9 cellular contexts compared by ENCODE assay signal in the genomic region with DNA sequence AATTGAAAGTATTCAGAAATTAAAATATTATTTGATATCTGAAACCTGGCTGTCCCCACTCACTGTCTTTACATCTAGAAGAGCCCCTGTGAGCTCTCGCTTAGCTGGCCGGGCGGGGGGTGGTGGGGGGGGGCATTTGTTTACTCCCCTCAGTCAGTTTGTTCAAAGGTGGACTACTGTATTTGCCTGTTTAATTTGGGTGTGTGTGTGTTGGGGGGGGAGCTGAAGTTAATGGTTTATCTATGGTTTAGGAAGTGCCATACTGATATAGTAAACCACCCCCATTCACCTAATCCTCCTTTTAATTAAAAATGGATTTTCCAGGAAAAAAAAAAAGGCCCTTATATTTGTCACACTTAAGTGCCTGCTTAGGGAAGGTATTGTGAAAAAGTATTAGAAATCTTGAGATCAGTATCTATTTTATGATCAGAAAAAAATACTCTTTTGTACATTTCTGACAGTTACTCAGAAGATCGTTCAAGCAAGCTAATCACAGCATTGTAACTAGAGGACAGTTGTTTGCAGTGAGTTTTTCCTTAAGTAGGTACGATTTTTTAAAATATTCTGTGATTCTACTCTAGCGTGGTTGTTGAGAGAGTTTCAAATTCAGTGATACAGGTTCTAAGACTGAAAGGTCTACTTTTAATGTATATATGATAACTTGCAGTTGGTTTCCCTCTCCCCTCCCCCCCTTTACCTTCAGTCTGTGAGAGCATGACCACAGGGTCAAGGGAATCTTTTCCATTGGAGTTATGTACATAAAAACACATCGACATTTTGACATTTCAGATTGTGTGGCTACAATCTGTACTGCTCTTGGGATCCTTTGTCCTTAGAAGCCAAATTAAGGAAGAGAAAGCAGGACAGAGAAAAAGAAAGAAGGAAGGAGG. TPM values are rescaled to one million over a fixed set of nuclear protein-coding genes. Genes with fewer than 3 reads are reported as not detected.
DNase-seq lines count a peak whose midpoint lies in the region; ATAC-seq, FAIRE-seq and TF ChIP-seq lines count a peak whose summit lies in the region.
"Had no signal": no experiment of that assay in that cellular context is flagged by ENCODE, and none has a peak within 500 bp of the region (broad histone marks: within the 10 kb centered on the region; RNA-seq: fewer than 3 reads in every experiment).

No MANE protein-coding gene starts in this region.

- H3K27ac Mint-ChIP-seq in astrocyte (ENCODE audit: unreplicated experiment), result peak overlapping the region; percentile 83
- H3K27ac Mint-ChIP-seq in T-helper 2 cell treated with Interferon-gamma antibody and Interleukin-4, amounts not matched to agents 5 μg/mL and 100 μg/mL, for 36 hours, result no peak overlapping the region

- no peak for DNase-seq in astrocyte (ENCODE audit: low read depth)
- DNase-seq in GM19240 (ENCODE audit: insufficient read length, low spot score), result no peak
- no peak for DNase-seq in T-helper 2 cell treated with Interferon-gamma antibody and Interleukin-4, amounts not matched to agents 5 μg/mL and 100 μg/mL, for 36 hours (ENCODE audit: low spot score)

- TF ChIP-seq CTCF in astrocyte (IDR thresholded peaks at IDR 0.05; ENCODE audit: insufficient read depth, low read depth, low read length), result no peak

- H3K9ac ChIP-seq in HUES6 (ENCODE audit: low read length), result no peak overlapping the region
- H3K9ac ChIP-seq in astrocyte (ENCODE audit: low read length), result peak overlapping the region; percentile 96
- peak overlapping the region; percentile 42 to 82 (median 65) for H3K9ac ChIP-seq in subcutaneous abdominal adipose tissue (ENCODE audit: low read length in 5 of 5)

- H3K4me3 ChIP-seq in HUES6 (ENCODE audit: low read depth, low read length) (0 out of 2 replicates have a peak overlapping the region, but pooled peaks have one; percentile 10), astrocyte (ENCODE audit: insufficient read depth, low read depth, low read length) (peak overlapping the region; percentile 99), subcutaneous abdominal adipose tissue (ENCODE audit: low read depth in 1 of 5, low read length in 5 of 5) (peak overlapping the region; percentile 79 to 96 (median 92))

- H3K27me3 ChIP-seq in HUES6 (ENCODE audit: control insufficient read depth, insufficient read depth, low read length), result peaks cover 97% of the 10 kb centered on the region
- H3K27me3 ChIP-seq in astrocyte (ENCODE audit: insufficient read depth, low read length), result no peaks in the 10 kb centered on the region
- peaks cover 4% of the 10 kb centered on the region for H3K27me3 ChIP-seq in layer of hippocampus (ENCODE audit: control insufficient read depth, insufficient read depth, low read length)
- peaks cover 0 to 2% (median 0%) of the 10 kb centered on the region in 5 donors for H3K27me3 ChIP-seq in subcutaneous abdominal adipose tissue (ENCODE audit: control insufficient read depth in 5 of 5, insufficient read depth in 4 of 5, low read length in 5 of 5)

- ATAC-seq in GM18907 (IDR thresholded peaks at IDR 0.05; ENCODE audit: unreplicated experiment) (no peak), HG03457 (IDR thresholded peaks at IDR 0.05; ENCODE audit: unreplicated experiment) (no peak)
- ATAC-seq: sciatic nerve had no signal

- H3K79me2 ChIP-seq in astrocyte (ENCODE audit: insufficient read depth, low read length), result peaks cover 99% of the 10 kb centered on the region

- H3K4me1 ChIP-seq in HUES6 (ENCODE audit: control insufficient read depth, insufficient read depth, low read length), result peaks cover 73% of the 10 kb centered on the region
- peaks cover 28% of the 10 kb centered on the region for H3K4me1 ChIP-seq in astrocyte (ENCODE audit: insufficient read depth, low read length)
- peaks cover 10 to 75% (median 70%) of the 10 kb centered on the region in 5 donors for H3K4me1 ChIP-seq in subcutaneous abdominal adipose tissue (ENCODE audit: control insufficient read depth in 5 of 5, insufficient read depth in 5 of 5, low read length in 5 of 5)

- peaks cover 71% of the 10 kb centered on the region for H4K20me1 ChIP-seq in astrocyte (ENCODE audit: insufficient read depth, low read length)

- H3K27ac ChIP-seq in HUES6 (ENCODE audit: low read depth, low read length) (no peak overlapping the region), astrocyte (ENCODE audit: low read depth, low read length) (peak overlapping the region; percentile 86), layer of hippocampus (ENCODE audit: low read depth, low read length) (peak overlapping the region; percentile 46), subcutaneous abdominal adipose tissue (ENCODE audit: low read depth, low read length) (peak overlapping the region; percentile 90)

- H3K4me2 ChIP-seq in astrocyte (ENCODE audit: low read length), result peak overlapping the region; percentile 93

- no peak overlapping the region for H2AFZ ChIP-seq in astrocyte (ENCODE audit: low read depth, low read length)

- FAIRE-seq in astrocyte (lab: Jason Lieb, UNC), result no peak

- H3K4me1 Mint-ChIP-seq in astrocyte (ENCODE audit: low read depth, unreplicated experiment), result peaks cover 53% of the 10 kb centered on the region
- H3K4me1 Mint-ChIP-seq in T-helper 2 cell treated with Interferon-gamma antibody and Interleukin-4, amounts not matched to agents 5 μg/mL and 100 μg/mL, for 36 hours (ENCODE audit: low read depth), result no peaks in the 10 kb centered on the region

- peaks cover 11% of the 10 kb centered on the region for H3K9me3 Mint-ChIP-seq in astrocyte (ENCODE audit: unreplicated experiment)
- H3K9me3 Mint-ChIP-seq in T-helper 2 cell treated with Interferon-gamma antibody and Interleukin-4, amounts not matched to agents 5 μg/mL and 100 μg/mL, for 36 hours, result no peaks in the 10 kb centered on the region

- no peaks in the 10 kb centered on the region for H3K9me3 ChIP-seq in HUES6 (ENCODE audit: control insufficient read depth, insufficient read depth, low read depth, low read length)
- H3K9me3 ChIP-seq in astrocyte (ENCODE audit: insufficient read depth, low read depth, low read length), result no peaks in the 10 kb centered on the region
- H3K9me3 ChIP-seq in subcutaneous abdominal adipose tissue (ENCODE audit: control insufficient read depth in 5 of 5, low read length in 5 of 5), result no peaks in the 10 kb centered on the region

- H3K27me3 Mint-ChIP-seq in astrocyte (ENCODE audit: low read depth, unreplicated experiment), result peaks cover 42% of the 10 kb centered on the region
- peaks cover 88% of the 10 kb centered on the region for H3K27me3 Mint-ChIP-seq in T-helper 2 cell treated with Interferon-gamma antibody and Interleukin-4, amounts not matched to agents 5 μg/mL and 100 μg/mL, for 36 hours (ENCODE audit: low read depth)

- peaks cover 48% of the 10 kb centered on the region for H3K36me3 Mint-ChIP-seq in astrocyte (ENCODE audit: low read depth, unreplicated experiment)
- no peaks in the 10 kb centered on the region for H3K36me3 Mint-ChIP-seq in T-helper 2 cell treated with Interferon-gamma antibody and Interleukin-4, amounts not matched to agents 5 μg/mL and 100 μg/mL, for 36 hours (ENCODE audit: low read depth)

- peak overlapping the region; percentile 99 for H3K4me3 Mint-ChIP-seq in astrocyte (ENCODE audit: unreplicated experiment)
- no peak overlapping the region for H3K4me3 Mint-ChIP-seq in T-helper 2 cell treated with Interferon-gamma antibody and Interleukin-4, amounts not matched to agents 5 μg/mL and 100 μg/mL, for 36 hours

- H3K36me3 ChIP-seq in HUES6 (ENCODE audit: control insufficient read depth, insufficient read depth, low read length) (no peaks in the 10 kb centered on the region), astrocyte (ENCODE audit: insufficient read depth, low read length) (peaks cover 61% of the 10 kb centered on the region), subcutaneous abdominal adipose tissue (ENCODE audit: control insufficient read depth in 5 of 5, insufficient read depth in 5 of 5, low read length in 5 of 5) (peaks cover 0 to 20% (median 6%) of the 10 kb centered on the region in 5 donors)

RNA-seq across cellular contexts. Expression of a gene that starts 8.5 kb away (rescaled TPM):
- 59.0 and 75.8 TPM in 2 replicates for total RNA-seq in astrocyte

Comparison
In these comparisons a context has a peak if more than half of its experiments do, and no peak if none do; other contexts are left out.
1. H3K4me3 ChIP-seq: peak in every context shown above with its lines; median percentile 99 in astrocyte; 92 in subcutaneous abdominal adipose tissue; 10 in HUES6.